ENCODE assay signal across 1 cellular context in genomic region chr2:193276988-193277387, GRCh38.
TF ChIP-seq lines count a peak whose summit lies in the region.

No MANE protein-coding gene starts in this region.

TF ChIP-seq in GM23338, 12 proteins besides CTCF, POLR2A, EP300 and RAD21:
- TF ChIP-seq ZNF462 (CRISPR knock-in tag; IDR thresholded peaks at IDR 0.05) = no peak
- TF ChIP-seq NANOG (IDR thresholded peaks at IDR 0.05; ENCODE audit: borderline replicate concordance) = no peak
- no peak for TF ChIP-seq JUNB (IDR thresholded peaks at IDR 0.05; ENCODE audit: unreplicated experiment)
- no peak for TF ChIP-seq EZH2phosphoT487 (IDR thresholded peaks at IDR 0.05; ENCODE audit: unreplicated experiment)
- no peak for TF ChIP-seq REST (IDR thresholded peaks at IDR 0.05; ENCODE audit: unreplicated experiment)
- no peak for TF ChIP-seq STAT1 (IDR thresholded peaks at IDR 0.05; ENCODE audit: unreplicated experiment)
- TF ChIP-seq ETS1 (IDR thresholded peaks at IDR 0.05) = no peak
- TF ChIP-seq EZH2 (IDR thresholded peaks at IDR 0.05; ENCODE audit: low read depth, unreplicated experiment) = no peak
- TF ChIP-seq POLR2AphosphoS5 (IDR thresholded peaks at IDR 0.05; ENCODE audit: low read depth) = no peak
- no peak for TF ChIP-seq CREB1 (CRISPR knock-in tag; IDR thresholded peaks at IDR 0.05; ENCODE audit: low read depth)
- TF ChIP-seq ZNF331 (CRISPR knock-in tag; IDR thresholded peaks at IDR 0.05; ENCODE audit: low read depth) = no peak
- TF ChIP-seq ZNF114 (CRISPR knock-in tag; IDR thresholded peaks at IDR 0.05) = no peak
